8 cellular contexts compared by ENCODE assay signal in the genomic region with DNA sequence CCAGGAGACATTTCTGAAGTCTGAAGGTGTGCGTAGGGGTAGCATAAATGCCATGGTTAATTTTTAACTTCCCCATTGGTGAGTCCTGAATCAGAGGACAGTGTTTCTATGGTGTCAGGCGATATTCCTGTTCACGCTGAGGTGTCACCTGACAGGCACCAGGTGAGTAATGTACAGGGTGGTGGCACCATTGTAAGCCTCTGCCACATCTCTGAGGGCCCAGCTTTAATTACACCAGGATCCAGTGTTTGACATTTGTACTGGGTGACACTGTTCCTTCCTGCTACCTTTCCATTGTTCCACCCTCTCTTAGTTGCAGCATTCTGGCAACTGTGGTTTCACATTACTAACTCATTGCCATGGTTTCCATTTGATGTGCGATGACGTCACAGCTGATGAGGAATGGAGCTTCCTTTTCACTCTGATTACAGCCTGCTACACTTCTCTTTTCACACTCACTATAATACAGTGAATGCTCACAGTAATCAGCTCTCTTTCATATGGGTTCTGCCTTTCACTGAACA. TPM values are rescaled to one million over a fixed set of nuclear protein-coding genes. Genes with fewer than 3 reads are reported as not detected.
DNase-seq lines count a peak whose midpoint lies in the region; ATAC-seq, FAIRE-seq and TF ChIP-seq lines count a peak whose summit lies in the region.

No MANE protein-coding gene starts in this region.

- FAIRE-seq in D721Med (lab: Jason Lieb, UNC) = no peak

- no peak for TF ChIP-seq POLR2A in vagina (IDR thresholded peaks at IDR 0.05)

- no peak overlapping the region for H3K27ac ChIP-seq in RWPE1
- no peak overlapping the region for H3K27ac ChIP-seq in vagina

- CTCF ChIA-PET in RWPE1 (lab: Yijun Ruan, JAX) = no interaction called here

- intact Hi-C loops in vagina (cut with DNase I) = no loop called here

- no peak overlapping the region for H3K4me3 ChIP-seq in foreskin fibroblast (ENCODE audit: low read depth in 1 of 2, low read length in 2 of 2)
- H3K4me3 ChIP-seq in vagina = no peak overlapping the region

- POLR2A ChIA-PET in RWPE1 (lab: Yijun Ruan, JAX; ENCODE audit: low non-redundant PET) = no interaction called here

- DNase-seq in stimulated activated CD4-positive, alpha-beta T cell treated with anti-CD3 and anti-CD28 coated beads, Interleukin-12 subunit alpha, Interleukin-12 subunit beta, amount 100 ng/mL, for 48 hours (ENCODE audit: low read depth in 2 of 3, low spot score in 1 of 3) = peak in 2 of 3 donors; percentile 9 to 24
- no peak for DNase-seq in stimulated activated CD4-positive, alpha-beta T cell treated with anti-CD3 and anti-CD28 coated beads, Interleukin-12 subunit alpha, Interleukin-12 subunit beta, amount 100 ng/mL, for 4 hours
- DNase-seq in RWPE1 (ENCODE audit: low spot score) = peak; percentile 59
- peak; percentile 17 to 70 for DNase-seq in foreskin fibroblast
- no peak for DNase-seq in D721Med (ENCODE audit: insufficient read length, low spot score)
- no peak for DNase-seq in vagina (ENCODE audit: extremely low spot score in 2 of 2)

- no peaks in the 10 kb centered on the region for H3K36me3 ChIP-seq in vagina

- no peaks in the 10 kb centered on the region for H3K27me3 ChIP-seq in vagina

- H3K9me3 ChIP-seq in vagina = no peaks in the 10 kb centered on the region

- no peak for ATAC-seq in HG02981 (IDR thresholded peaks at IDR 0.05; ENCODE audit: unreplicated experiment)
- ATAC-seq in HG02938 (IDR thresholded peaks at IDR 0.05; ENCODE audit: unreplicated experiment) = no peak

- no peaks in the 10 kb centered on the region for H3K4me1 ChIP-seq in vagina

- no peak for TF ChIP-seq CTCF in RWPE1 (conservative IDR thresholded peaks at IDR 0.05; ENCODE audit: low read depth)
- no peak for TF ChIP-seq CTCF in foreskin fibroblast (IDR thresholded peaks at IDR 0.05; ENCODE audit: low read depth, low read length)
- TF ChIP-seq CTCF in D721Med (IDR thresholded peaks at IDR 0.05; ENCODE audit: insufficient read depth, missing control alignments) = no peak
- no peak for TF ChIP-seq CTCF in vagina (IDR thresholded peaks at IDR 0.05)

RNA-seq across cellular contexts. Expression of a gene that starts 40.6 kb away (rescaled TPM):
- total RNA-seq in vagina = 13.0 TPM

Comparison
In these comparisons a context has a peak if more than half of its experiments do, and no peak if none do; other contexts are left out.
1. DNase-seq: peak in stimulated activated CD4-positive, alpha-beta T cell treated with anti-CD3 and anti-CD28 coated beads, Interleukin-12 subunit alpha, Interleukin-12 subunit beta, amount 100 ng/mL, for 48 hours (2 of 3), RWPE1 (single experiment) and foreskin fibroblast (2 of 2); none in stimulated activated CD4-positive, alpha-beta T cell treated with anti-CD3 and anti-CD28 coated beads, Interleukin-12 subunit alpha, Interleukin-12 subunit beta, amount 100 ng/mL, for 4 hours (single experiment), D721Med (single experiment) and vagina (0 of 2).